10 cellular contexts compared by ENCODE assay signal in genomic region chr6:1832844-1833787, GRCh38.
DNase-seq lines count a peak whose midpoint lies in the region; ATAC-seq and TF ChIP-seq lines count a peak whose summit lies in the region.
"Had no signal": no experiment of that assay in that cellular context is flagged by ENCODE, and none has a peak within 500 bp of the region (broad histone marks: within the 10 kb centered on the region; RNA-seq: fewer than 3 reads in every experiment).

No MANE protein-coding gene starts in this region.

- CTCF ChIA-PET in HEK293T (lab: Yijun Ruan, JAX), result no interaction called here

- H3K27me3 ChIP-seq in heart right ventricle (no peaks in the 10 kb centered on the region), stomach (no peaks in the 10 kb centered on the region)

- no peak for TF ChIP-seq POLR2A in stomach (IDR thresholded peaks at IDR 0.05)

- DNase-seq in HEK293T (ENCODE audit: extremely low spot score) (no peak), UCSD-AML1 (lab: John Stamatoyannopoulos, UW; ENCODE audit: unreplicated experiment) (peak; percentile 71), heart right ventricle (peak; percentile 46 to 63), stomach (peak; percentile 57), NCI-H1436 (lab: John Stamatoyannopoulos, UW) (no peak), DMS53 (lab: John Stamatoyannopoulos, UW) (no peak)
- DNase-seq in stimulated activated CD8-positive, alpha-beta memory T cell treated with anti-CD3 and anti-CD28 coated beads, Interleukin-4, amount 100 ng/mL, for 48 hours, result no peak
- DNase-seq: activated T-cell treated with anti-CD3 and anti-CD28 coated beads, Interleukin-2, amount 50 U/mL, for 24 hours had no signal

- H3K36me3 ChIP-seq in heart right ventricle (no peaks in the 10 kb centered on the region), stomach (peaks cover 0 to 5% (median 0%) of the 10 kb centered on the region in 4 donors)

- peak overlapping the region in 6 of 10 donors; percentile 6 to 67 (median 25) for H3K27ac ChIP-seq in heart right ventricle
- peak overlapping the region in 2 of 5 donors; percentile 13 to 21 for H3K27ac ChIP-seq in stomach
- H3K27ac ChIP-seq: parathyroid adenoma had no signal

- peaks cover 0 to 26% (median 7%) of the 10 kb centered on the region in 9 donors for H3K4me1 ChIP-seq in heart right ventricle
- peaks cover 0 to 23% (median 15%) of the 10 kb centered on the region in 4 donors for H3K4me1 ChIP-seq in stomach
- H3K4me1 ChIP-seq: parathyroid adenoma had no signal

- intact Hi-C loops in heart right ventricle (cut with DNase I) (no loop called here), stomach (cut with DNase I; ENCODE audit: low total_unique reads) (no loop called here)

- TF ChIP-seq CTCF in heart right ventricle (IDR thresholded peaks at IDR 0.05) (no peak), stomach (IDR thresholded peaks at IDR 0.05) (no peak)

- POLR2A ChIA-PET in HEK293T (lab: Yijun Ruan, JAX), result interaction anchor here (1.5 kb wide), 1 partner anchor 10 kb away, joined by 4 read pairs; no protein-coding TSS in a partner anchor

- WGBS in heart right ventricle, 2 donors, result 36 to 45% methylated on average over 16 of the region's 16 CpGs
- 19 to 25% (median 23%) methylated on average over 16 of the region's 16 CpGs for WGBS in stomach, 5 donors

- TF ChIP-seq EP300 in stomach (IDR thresholded peaks at IDR 0.05), result no peak

- H3K4me3 ChIP-seq in heart right ventricle (peak overlapping the region in 4 of 10 donors; percentile 12 to 27 (median 18)), stomach (no peak overlapping the region)

- H3K9me3 ChIP-seq in heart right ventricle (peaks cover 0 to 17% (median 12%) of the 10 kb centered on the region in 11 donors), stomach (peaks cover 0 to 13% (median 4%) of the 10 kb centered on the region in 4 donors)

- ATAC-seq in heart right ventricle, result peak; percentile 30 to 96 (median 88)
- no peak for ATAC-seq in HG02884 (IDR thresholded peaks at IDR 0.05; ENCODE audit: unreplicated experiment)

TF ChIP-seq in HEK293T, 16 proteins besides CTCF, POLR2A, EP300 and RAD21:
- no peak for TF ChIP-seq ARNT (IDR thresholded peaks at IDR 0.05)
- TF ChIP-seq PKNOX1 (IDR thresholded peaks at IDR 0.05), result peak; percentile 72
- peak; percentile 94 for TF ChIP-seq ZNF384 (IDR thresholded peaks at IDR 0.05)
- no peak for TF ChIP-seq HDGF (IDR thresholded peaks at IDR 0.05; ENCODE audit: borderline replicate concordance)
- peak; percentile 74; the same call in 1 of the 2 replicates for TF ChIP-seq CTBP1 (IDR thresholded peaks at IDR 0.05; ENCODE audit: borderline replicate concordance)
- peak; percentile 64 for TF ChIP-seq L3MBTL2 (conservative IDR thresholded peaks at IDR 0.05)
TF ChIP-seq in HEK293T: peak in this region for 4.

Comparison
In these comparisons a context has a peak if more than half of its experiments do, and no peak if none do; other contexts are left out.
1. DNase-seq: peak in UCSD-AML1 (single experiment), heart right ventricle (2 of 2) and stomach (single experiment); none in HEK293T (single experiment), NCI-H1436 (single experiment), stimulated activated CD8-positive, alpha-beta memory T cell treated with anti-CD3 and anti-CD28 coated beads, Interleukin-4, amount 100 ng/mL, for 48 hours (single experiment) and DMS53 (single experiment).